Comparison of ENCODE assay signal across 9 cellular contexts in the genomic region with DNA sequence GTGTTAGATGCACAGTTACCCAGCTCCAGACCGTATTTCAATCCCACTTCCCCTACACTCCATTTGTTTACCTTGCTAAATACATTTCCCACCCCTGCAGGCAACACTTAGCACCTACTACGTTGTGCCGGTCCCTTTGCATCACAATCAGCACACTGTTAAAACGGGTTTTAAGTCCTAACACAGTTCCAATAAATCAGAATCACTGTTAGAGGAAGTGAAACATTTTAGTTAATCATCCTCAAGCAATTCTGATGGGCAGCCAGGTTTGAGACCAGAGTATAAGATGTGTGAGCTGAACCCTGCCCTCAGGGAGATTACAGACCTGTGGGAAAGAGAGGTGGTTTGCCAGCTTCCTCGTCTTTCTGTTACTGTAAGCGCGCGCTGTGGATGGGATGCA. TPM values are rescaled to one million over a fixed set of nuclear protein-coding genes. Genes with fewer than 3 reads are reported as not detected.
DNase-seq lines count a peak whose midpoint lies in the region; ATAC-seq and TF ChIP-seq lines count a peak whose summit lies in the region.
"Had no signal": no experiment of that assay in that cellular context is flagged by ENCODE, and none has a peak within 500 bp of the region (broad histone marks: within the 10 kb centered on the region; RNA-seq: fewer than 3 reads in every experiment).

No MANE protein-coding gene starts in this region.

- peaks cover 39% of the 10 kb centered on the region for H3K4me1 Mint-ChIP-seq in activated naive CD4-positive, alpha-beta T cell treated with anti-CD3 and anti-CD28 coated beads, Interleukin-2, amount 50 U/mL, for 24 hours

- TF ChIP-seq CTCF in WERI-Rb-1 (IDR thresholded peaks at IDR 0.05; ENCODE audit: low read depth, low read length) (no peak), thoracic aorta (IDR thresholded peaks at IDR 0.05) (no peak)

- H3K36me3 ChIP-seq in WERI-Rb-1: peaks cover 19% of the 10 kb centered on the region
- H3K36me3 ChIP-seq in iPS-18a (ENCODE audit: control insufficient read depth, low read depth, low read length): peaks cover 5% of the 10 kb centered on the region
- no peaks in the 10 kb centered on the region for H3K36me3 ChIP-seq in thoracic aorta

- H3K9ac ChIP-seq in iPS-18a (ENCODE audit: low read length): peak overlapping the region; percentile 30

- peak overlapping the region; percentile 85 for H3K27ac Mint-ChIP-seq in activated naive CD4-positive, alpha-beta T cell treated with anti-CD3 and anti-CD28 coated beads, Interleukin-2, amount 50 U/mL, for 24 hours

- peak overlapping the region; percentile 91 for H3K4me3 Mint-ChIP-seq in activated naive CD4-positive, alpha-beta T cell treated with anti-CD3 and anti-CD28 coated beads, Interleukin-2, amount 50 U/mL, for 24 hours

- H3K9me3 ChIP-seq in WERI-Rb-1 (ENCODE audit: severe bottlenecking): no peaks in the 10 kb centered on the region
- no peaks in the 10 kb centered on the region for H3K9me3 ChIP-seq in iPS-18a (ENCODE audit: control insufficient read depth, low read depth, low read length)
- H3K9me3 ChIP-seq in thoracic aorta: no peaks in the 10 kb centered on the region

- H3K4me3 ChIP-seq in WERI-Rb-1 (ENCODE audit: low read depth, low read length): no peak overlapping the region
- peak overlapping the region; percentile 92 for H3K4me3 ChIP-seq in iPS-18a (ENCODE audit: low read length)
- peak overlapping the region; percentile 74 for H3K4me3 ChIP-seq in thoracic aorta

- no peaks in the 10 kb centered on the region for H3K27me3 Mint-ChIP-seq in activated naive CD4-positive, alpha-beta T cell treated with anti-CD3 and anti-CD28 coated beads, Interleukin-2, amount 50 U/mL, for 24 hours

- no peaks in the 10 kb centered on the region for H3K9me3 Mint-ChIP-seq in activated naive CD4-positive, alpha-beta T cell treated with anti-CD3 and anti-CD28 coated beads, Interleukin-2, amount 50 U/mL, for 24 hours

- H3K4me1 ChIP-seq in iPS-18a (ENCODE audit: control insufficient read depth, low read depth, low read length) (peaks cover 42% of the 10 kb centered on the region), thoracic aorta (ENCODE audit: control insufficient read depth in 1 of 2, low read depth in 2 of 2) (peaks cover 23 to 29% of the 10 kb centered on the region in 2 donors)

- ATAC-seq in thoracic aorta (ENCODE audit: insufficient number of reproducible peaks, low FRiP score, low read depth) (no peak), HG02938 (IDR thresholded peaks at IDR 0.05; ENCODE audit: unreplicated experiment) (no peak)

- H3K27ac ChIP-seq in WERI-Rb-1 (peak overlapping the region; percentile 59; the same call in 1 of the 2 replicates), iPS-18a (ENCODE audit: low read length) (peak overlapping the region; percentile 76), thoracic aorta (no peak overlapping the region)

- H3K36me3 Mint-ChIP-seq in activated naive CD4-positive, alpha-beta T cell treated with anti-CD3 and anti-CD28 coated beads, Interleukin-2, amount 50 U/mL, for 24 hours: peaks cover 8% of the 10 kb centered on the region

- H3K27me3 ChIP-seq in WERI-Rb-1 (ENCODE audit: insufficient read depth, low read depth, severe bottlenecking) (no peaks in the 10 kb centered on the region), iPS-18a (ENCODE audit: control insufficient read depth, insufficient read depth, low read length) (peaks cover 16% of the 10 kb centered on the region), thoracic aorta (replicated peaks; ENCODE audit: insufficient read depth) (no peaks in the 10 kb centered on the region)

- no peak for DNase-seq in activated naive CD4-positive, alpha-beta T cell (lab: John Stamatoyannopoulos, UW)
- DNase-seq in WERI-Rb-1 (no peak), thoracic aorta (ENCODE audit: low spot score) (no peak), Ammon's horn (ENCODE audit: low spot score) (no peak), occipital lobe (lab: John Stamatoyannopoulos, UW) (no peak)

RNA-seq across cellular contexts. Expression of a gene that starts 3.0 kb away (rescaled TPM):
- 10 to 100 TPM; 14.4 to 19.5 TPM for total RNA-seq in thoracic aorta
- total RNA-seq in occipital lobe: 27.0 TPM

RNA-seq across cellular contexts. Expression of a gene that starts 9.8 kb away (rescaled TPM):
- 1 to 10 TPM in 1 of 2 donors, under 1 TPM in 1; 0.92 to 6.2 TPM for total RNA-seq in thoracic aorta
- 3.3 TPM for total RNA-seq in occipital lobe

RNA-seq across cellular contexts. Expression of a gene that starts 25.0 kb away (rescaled TPM):
- 1 to 10 TPM; 3.9 to 5.4 TPM for total RNA-seq in thoracic aorta
- total RNA-seq in occipital lobe: 9.4 TPM

RNA-seq across cellular contexts. Expression of a gene that starts 42.8 kb away (rescaled TPM):
- total RNA-seq in thoracic aorta (not detected), occipital lobe (not detected)
- total RNA-seq: aorta had no signal

RNA-seq across cellular contexts. Expression of a gene that starts 46.6 kb away (rescaled TPM):
- total RNA-seq in thoracic aorta (10 to 100 TPM; 25.1 to 56.9 TPM), occipital lobe (27.0 TPM)

Comparison
In these comparisons a context has a peak if more than half of its experiments do, and no peak if none do; other contexts are left out.
1. H3K27ac ChIP-seq: peak in WERI-Rb-1 (single experiment) and iPS-18a (single experiment); none in thoracic aorta (0 of 2).